10 cellular contexts compared by ENCODE assay signal in genomic region chr2:214469728-214470127, GRCh38. TPM values are rescaled to one million over a fixed set of nuclear protein-coding genes. Genes with fewer than 3 reads are reported as not detected.
"Had no signal": no experiment of that assay in that cellular context is flagged by ENCODE, and none has a peak within 500 bp of the region (broad histone marks: within the 10 kb centered on the region; RNA-seq: fewer than 3 reads in every experiment).

No MANE protein-coding gene starts in this region.

- DNase-seq: Karpas-422, KBM-7, KG1 had no signal

- FAIRE-seq: HTR-8/SVneo, K562 had no signal

- ATAC-seq: K562 had no signal

- H3K4me2 ChIP-seq: KMS-11 had no signal

- H3K27ac ChIP-seq: HL-60, KMS-11 had no signal

- H3K9ac ChIP-seq: KMS-11 had no signal

- H3K4me3 ChIP-seq: K562 had no signal

RNA-seq across cellular contexts. Expression of gene VWC2L, which starts 58.9 kb away (rescaled TPM):
- total RNA-seq: HT-29, HT1080, K562 had no signal
- polyA plus RNA-seq: IgD-negative memory B cell, K562 had no signal
